Comparison of ENCODE assay signal across 12 cellular contexts in genomic region chr11:126114486-126115252, GRCh38. TPM values are rescaled to one million over a fixed set of nuclear protein-coding genes. Genes with fewer than 3 reads are reported as not detected.
A peak's percentile ranks its signal among the peaks of the same experiment; 100 is the strongest.
DNase-seq lines count a peak whose midpoint lies in the region; ATAC-seq, FAIRE-seq and TF ChIP-seq lines count a peak whose summit lies in the region.
"Had no signal": no experiment of that assay in that cellular context is flagged by ENCODE, and none has a peak within 500 bp of the region (broad histone marks: within the 10 kb centered on the region; RNA-seq: fewer than 3 reads in every experiment).

No MANE protein-coding gene starts in this region.

- no peak overlapping the region for H3K4me3 Mint-ChIP-seq in GM23338

- H3K4me1 ChIP-seq in IMR-90 (ENCODE audit: control insufficient read depth, insufficient read depth, low read length) (peaks cover 36% of the 10 kb centered on the region), left ventricle myocardium inferior (peaks cover 72% of the 10 kb centered on the region), small intestine (ENCODE audit: control insufficient read depth in 2 of 2, insufficient read depth in 1 of 2, low read depth in 1 of 2, low read length in 1 of 2) (peaks cover 9% of the 10 kb centered on the region in 2 donors), GM23338 (ENCODE audit: insufficient read depth) (peaks cover 3% of the 10 kb centered on the region; the same call in 1 of the 2 replicates)

- 0 out of 2 replicates have a peak overlapping the region, but pooled peaks have one; percentile 66 for H3K23ac ChIP-seq in IMR-90 (ENCODE audit: low read depth, low read length)

- 93% methylated on average over 3 of the region's 8 CpGs; no CpG with 5 or more reads in 1 of the 2 experiments for WGBS in IMR-90 (ENCODE audit: extremely low coverage in 2 of 2, insufficient read length in 1 of 2), 2 experiments
- WGBS in small intestine, 3 donors: 37 to 65% (median 51%) methylated on average over 8 of the region's 8 CpGs

- H2AK9ac ChIP-seq in IMR-90 (replicated peaks; ENCODE audit: low read depth, low read length, poor library complexity): peak overlapping the region; percentile 70

- H3K4me3 ChIP-seq in IMR-90 (ENCODE audit: insufficient read depth, low read depth, low read length) (no peak overlapping the region), left ventricle myocardium inferior (no peak overlapping the region), small intestine (ENCODE audit: low read depth in 1 of 2, low read length in 2 of 2) (no peak overlapping the region), GM23338 (no peak overlapping the region)

- no peaks in the 10 kb centered on the region for H3K79me2 ChIP-seq in GM23338 (replicated peaks; ENCODE audit: insufficient read depth)

- peaks cover 13% of the 10 kb centered on the region for H3K27me3 Mint-ChIP-seq in GM23338 (ENCODE audit: insufficient read depth, low read depth, poor library complexity)

- no peak overlapping the region for H3K9ac ChIP-seq in IMR-90 (ENCODE audit: low read depth, low read length)

- no peak for TF ChIP-seq CTCF in IMR-90 (conservative IDR thresholded peaks at IDR 0.05; ENCODE audit: low read depth, low read length)
- no peak for TF ChIP-seq CTCF in left ventricle myocardium inferior (IDR thresholded peaks at IDR 0.05; ENCODE audit: borderline replicate concordance)
- no peak for TF ChIP-seq CTCF in GM23338 (conservative IDR thresholded peaks at IDR 0.05; ENCODE audit: low read depth in 2 of 2)

- H3K27ac Mint-ChIP-seq in GM23338: no peak overlapping the region

- POLR2A ChIA-PET in IMR-90 (lab: Charles Lee; ENCODE audit: unreplicated experiment): no interaction called here

- no peak overlapping the region for H3K4me2 ChIP-seq in IMR-90 (ENCODE audit: low read depth, low read length)
- H3K4me2 ChIP-seq in GM23338: no peak overlapping the region

- TF ChIP-seq RAD21 in IMR-90 (IDR thresholded peaks at IDR 0.05; ENCODE audit: low read length): no peak

- no peaks in the 10 kb centered on the region for H3K9me2 ChIP-seq in GM23338 (ENCODE audit: insufficient read depth)

- H2BK15ac ChIP-seq in IMR-90 (ENCODE audit: low read depth, low read length): no peak overlapping the region

- in situ Hi-C loops in IMR-90 (cut with MboI; ENCODE audit: low sequenced_read_pairs): no loop called here

- no peak for FAIRE-seq in small intestine (lab: Jason Lieb, UNC)
- FAIRE-seq in GM12891 (lab: Jason Lieb, UNC): no peak
- FAIRE-seq: GM19239 had no signal

- H3K4ac ChIP-seq in IMR-90 (ENCODE audit: low read depth, low read length): 0 out of 2 replicates have a peak overlapping the region, but pooled peaks have one; percentile 27

- H3K9me3 Mint-ChIP-seq in GM23338: no peaks in the 10 kb centered on the region

- no peaks in the 10 kb centered on the region for H3F3A ChIP-seq in GM23338 (replicated peaks; ENCODE audit: low read depth)

- peak overlapping the region; percentile 19; the same call in 1 of the 2 replicates for H4K91ac ChIP-seq in IMR-90 (ENCODE audit: insufficient read depth, low read depth, low read length)

- H3K9me1 ChIP-seq in IMR-90 (ENCODE audit: insufficient read depth, low read length): peaks cover 3% of the 10 kb centered on the region; the same call in 1 of the 2 replicates

- H3K14ac ChIP-seq in IMR-90 (replicated peaks; ENCODE audit: low read depth, low read length): no peak overlapping the region

- H3K36me3 Mint-ChIP-seq in GM23338 (ENCODE audit: low read depth): no peaks in the 10 kb centered on the region

- H4K5ac ChIP-seq in IMR-90 (ENCODE audit: low read depth, low read length): peak overlapping the region; percentile 85

- CTCF ChIA-PET in IMR-90 (lab: Yijun Ruan, JAX): no interaction called here

- H3K79me1 ChIP-seq in IMR-90 (ENCODE audit: low read depth in 1 of 2, low read length in 2 of 2): no peaks in the 10 kb centered on the region

- no peaks in the 10 kb centered on the region for H4K20me1 ChIP-seq in IMR-90 (ENCODE audit: insufficient read depth, low read length)
- no peaks in the 10 kb centered on the region for H4K20me1 ChIP-seq in GM23338 (replicated peaks; ENCODE audit: insufficient read depth)

- peaks cover 12% of the 10 kb centered on the region for H3K4me1 Mint-ChIP-seq in GM23338

- H3K27ac ChIP-seq in IMR-90 (ENCODE audit: insufficient read depth, low read length): peak overlapping the region; percentile 34; the same call in 1 of the 2 replicates
- H3K27ac ChIP-seq in left ventricle myocardium inferior (replicated peaks): peak overlapping the region; percentile 91
- peak overlapping the region; percentile 51 to 84 for H3K27ac ChIP-seq in small intestine (ENCODE audit: low read depth in 1 of 2, low read length in 1 of 2)
- H3K27ac ChIP-seq in GM23338 (ENCODE audit: low read depth): no peak overlapping the region

- H2BK120ac ChIP-seq in IMR-90 (ENCODE audit: low read depth, low read length): no peak overlapping the region; the same call in 1 of the 2 replicates

- intact Hi-C loops in IMR-90 (cut with micrococcal nuclease): no loop called here
- intact Hi-C loops in left ventricle myocardium inferior (cut with micrococcal nuclease): no loop called here

- peak overlapping the region in 1 of 2 experiments; percentile 43; a peak in 2 of 4 replicates for H4K8ac ChIP-seq in IMR-90 (ENCODE audit: low read depth in 2 of 2, low read length in 2 of 2)

- dilution Hi-C loops in IMR-90 (cut with HindIII; ENCODE audit: low sequenced_read_pairs, unreplicated experiment): no loop called here

- ATAC-seq in IMR-90 (ENCODE audit: low read depth) (no peak), GM23338 (no peak)

- no peaks in the 10 kb centered on the region for H3K36me3 ChIP-seq in IMR-90 (ENCODE audit: control insufficient read depth, insufficient read depth, low read length)
- H3K36me3 ChIP-seq in left ventricle myocardium inferior: no peaks in the 10 kb centered on the region
- no peaks in the 10 kb centered on the region for H3K36me3 ChIP-seq in small intestine (ENCODE audit: control insufficient read depth in 2 of 2, insufficient read depth in 2 of 2, low read length in 2 of 2)
- H3K36me3 ChIP-seq in GM23338 (ENCODE audit: insufficient read depth): no peaks in the 10 kb centered on the region

- peaks cover 31% of the 10 kb centered on the region for H3K27me3 ChIP-seq in IMR-90 (ENCODE audit: control insufficient read depth, insufficient read depth, low read length)
- H3K27me3 ChIP-seq in left ventricle myocardium inferior (ENCODE audit: low read depth): no peaks in the 10 kb centered on the region
- H3K27me3 ChIP-seq in small intestine (ENCODE audit: control insufficient read depth in 2 of 2, insufficient read depth in 2 of 2, low read length in 2 of 2): no peaks in the 10 kb centered on the region
- no peaks in the 10 kb centered on the region for H3K27me3 ChIP-seq in GM23338 (ENCODE audit: insufficient read depth)

- H3K56ac ChIP-seq in IMR-90 (ENCODE audit: extremely low read depth, insufficient read depth, low read length): no peak overlapping the region

- H3K9me3 ChIP-seq in IMR-90 (ENCODE audit: control insufficient read depth, insufficient read depth, low read length): no peaks in the 10 kb centered on the region
- no peaks in the 10 kb centered on the region for H3K9me3 ChIP-seq in left ventricle myocardium inferior (replicated peaks)
- H3K9me3 ChIP-seq in small intestine (ENCODE audit: control insufficient read depth, low read depth): no peaks in the 10 kb centered on the region

- TF ChIP-seq POLR2A in IMR-90 (IDR thresholded peaks at IDR 0.05; ENCODE audit: low read depth, low read length) (no peak), GM12891 (IDR thresholded peaks at IDR 0.05; ENCODE audit: low read depth, low read length) (no peak)

- BruUV-seq in IMR-90 (replicated peaks; lab: Mats Ljungman, UMichigan): no TSS peak

- H2BK5ac ChIP-seq in IMR-90 (ENCODE audit: low read depth, low read length, poor library complexity, severe bottlenecking): peak overlapping the region; percentile 53

- peak overlapping the region; percentile 28 for H3K18ac ChIP-seq in IMR-90 (ENCODE audit: low read depth, low read length)

- H2BK20ac ChIP-seq in IMR-90 (ENCODE audit: low read depth, low read length): peak overlapping the region; percentile 37

- H2AFZ ChIP-seq in IMR-90 (replicated peaks; ENCODE audit: low read length, poor library complexity) (peak overlapping the region; percentile 51), GM23338 (no peak overlapping the region)

- no peak overlapping the region for H2AK5ac ChIP-seq in IMR-90 (ENCODE audit: low read depth, low read length)

- peak; percentile 21 for DNase-seq in IMR-90
- DNase-seq in NCI-H526 treated with DMSO at 0.1 percent for 48 hours (lab: John Stamatoyannopoulos, UW): peak; percentile 78
- no peak for DNase-seq in left ventricle myocardium inferior
- no peak for DNase-seq in small intestine
- no peak for DNase-seq in GM23338 (ENCODE audit: low spot score)
- no peak for DNase-seq in GM12891 (ENCODE audit: insufficient read length, low spot score)
- DNase-seq in C1 segment of cervical spinal cord (lab: John Stamatoyannopoulos, UW): no peak
- no peak for DNase-seq in HT-29 (ENCODE audit: low spot score)
- DNase-seq: activated CD8-positive, alpha-beta memory T cell treated with anti-CD3 and anti-CD28 coated beads for 24 hours; Kasumi-1; stimulated activated CD8-positive, alpha-beta memory T cell treated with anti-CD3 and anti-CD28 coated beads, Interleukin-4, amount 100 ng/mL, for 48 hours had no signal

TF ChIP-seq in IMR-90, 13 proteins besides CTCF, POLR2A, EP300 and RAD21 (continues in another document):
- TF ChIP-seq CHD1 (IDR thresholded peaks at IDR 0.05; ENCODE audit: low read depth, low read length): no peak

TF ChIP-seq in GM23338, 12 proteins besides CTCF, POLR2A, EP300 and RAD21 (continues in another document):
- TF ChIP-seq ZNF114 (CRISPR knock-in tag; IDR thresholded peaks at IDR 0.05) (no peak), CREB1 (CRISPR knock-in tag; IDR thresholded peaks at IDR 0.05; ENCODE audit: low read depth) (no peak), EZH2phosphoT487 (IDR thresholded peaks at IDR 0.05; ENCODE audit: unreplicated experiment) (no peak), POLR2AphosphoS5 (IDR thresholded peaks at IDR 0.05; ENCODE audit: low read depth) (no peak)

TF ChIP-seq in GM12891, 5 proteins besides CTCF, POLR2A, EP300 and RAD21 (continues in another document):
- TF ChIP-seq SPI1 (IDR thresholded peaks at IDR 0.05; ENCODE audit: low read depth, low read length) (no peak), POLR2AphosphoS5 (IDR thresholded peaks at IDR 0.05; ENCODE audit: low read depth, low read length) (no peak), POU2F2 (IDR thresholded peaks at IDR 0.05; ENCODE audit: low read depth, low read length) (no peak), PAX5 (IDR thresholded peaks at IDR 0.05; ENCODE audit: insufficient read depth, low read length, severe bottlenecking) (no peak)

RNA-seq across cellular contexts. Expression of gene CDON, which starts 52.0 kb away (rescaled TPM):
- 2.2 and 3.8 TPM in 2 replicates for total RNA-seq in IMR-90 (2012; rRNA removed)
- polyA plus RNA-seq in IMR-90 (2012; rRNA removed): 1.2 and 1.4 TPM in 2 replicates
- 0.74 and 1.0 TPM in 2 replicates for polyA plus RNA-seq in IMR-90 (2012; cell fraction: cytosol; rRNA removed)
- 0.65 and 2.6 TPM in 2 replicates for polyA plus RNA-seq in IMR-90 (2012; cell fraction: nucleus; rRNA removed; ENCODE audit: low replicate concordance)
- total RNA-seq in left ventricle myocardium inferior: 9.9 TPM
- polyA plus RNA-seq in small intestine: 1 to 10 TPM in 1 of 3 donors, not detected in 2; 1.7 TPM
- total RNA-seq in GM23338 (2014; rRNA removed; shearing (Covaris generic)): 31.2 and 35.5 TPM in 2 replicates
- 3.3 and 4.1 TPM in 2 replicates for polyA plus RNA-seq in GM23338 (2016; fragmentation: Nextera tagmentation; extraction: Ambion mirVana)
- 0.13 TPM for polyA plus RNA-seq in GM12891 (2012; ENCODE audit: low read depth, missing spikeins)
- total RNA-seq in HT-29 (2014; rRNA removed; shearing (Covaris generic)): 4.7 and 4.8 TPM in 2 replicates

Comparison
In these comparisons a context has a peak if more than half of its experiments do, and no peak if none do; other contexts are left out.
1. DNase-seq: peak in IMR-90 (single experiment) and NCI-H526 treated with DMSO at 0.1 percent for 48 hours (single experiment); none in left ventricle myocardium inferior (single experiment), small intestine (single experiment), GM23338 (single experiment), GM12891 (single experiment), C1 segment of cervical spinal cord (0 of 14) and HT-29 (single experiment).